In the genomic region with DNA sequence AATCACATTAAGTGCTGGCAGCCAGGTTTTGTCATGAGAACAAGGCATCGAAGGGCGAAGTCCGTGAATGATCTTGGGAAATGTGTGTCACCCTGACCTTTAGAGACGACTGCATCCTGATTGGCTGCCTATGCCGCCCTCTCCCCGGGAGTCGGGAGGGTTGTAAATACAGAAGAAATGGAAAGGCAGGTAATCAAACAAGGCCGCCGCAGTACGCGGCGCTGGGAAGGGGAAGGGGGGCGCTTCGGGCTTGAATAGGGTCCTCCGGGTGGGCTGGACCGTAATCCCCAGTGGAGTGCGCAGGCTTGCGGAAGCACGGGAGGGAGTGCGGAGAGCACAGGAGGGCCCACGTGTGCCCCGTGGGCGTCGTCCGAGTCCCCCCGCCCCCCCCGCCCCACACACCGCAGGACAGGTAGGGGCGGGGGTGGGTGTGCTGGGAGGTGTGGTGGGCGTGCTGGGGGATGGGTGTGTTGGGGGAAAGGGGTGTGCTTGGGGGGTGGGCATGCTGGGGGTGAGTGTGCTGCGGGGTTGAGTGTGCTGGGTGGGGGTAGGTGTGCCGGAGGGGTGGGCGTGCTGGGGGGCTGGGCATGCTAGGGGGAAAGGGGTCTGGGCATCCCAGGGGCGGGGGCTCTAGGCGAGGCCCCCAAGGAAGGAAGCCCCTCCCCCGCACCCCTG, we compare ENCODE assay signal across 7 cellular contexts.
DNase-seq lines count a peak whose midpoint lies in the region; ATAC-seq and TF ChIP-seq lines count a peak whose summit lies in the region.

No MANE protein-coding gene starts in this region.

- H3K9me3 ChIP-seq in OCI-LY7 (ENCODE audit: low read length) (no peaks in the 10 kb centered on the region), uterus (no peaks in the 10 kb centered on the region)

- peak; percentile 27 for ATAC-seq in GM23338

- H3K27ac ChIP-seq in GM23338 (ENCODE audit: low read depth) = peak overlapping the region; percentile 100
- H3K27ac ChIP-seq in OCI-LY7 (ENCODE audit: low read depth, low read length, poor library complexity, severe bottlenecking) = no peak overlapping the region
- peak overlapping the region; percentile 90 to 99 for H3K27ac ChIP-seq in uterus

- H3K4me3 Mint-ChIP-seq in GM23338 = peak overlapping the region; percentile 87
- peak overlapping the region; percentile 94 for H3K4me3 Mint-ChIP-seq in activated naive CD4-positive, alpha-beta T cell treated with anti-CD3 and anti-CD28 coated beads for 36 hours

- intact Hi-C loops in OCI-LY7 (cut with micrococcal nuclease; ENCODE audit: unreplicated experiment) = no loop called here
- intact Hi-C loops in activated naive CD4-positive, alpha-beta T cell treated with anti-CD3 and anti-CD28 coated beads for 36 hours (cut with micrococcal nuclease) = no loop called here
- intact Hi-C loops in head of caudate nucleus (cut with DNase I) = loop anchor here (10.0 kb wide), 2 partner anchors 54 to 974 kb away; no protein-coding TSS in a partner anchor
- intact Hi-C loops in posterior vena cava (cut with DNase I) = loop anchor here in 1 of 2 donors (10.0 kb wide), 1 partner anchor 54 kb away; no protein-coding TSS in a partner anchor
- intact Hi-C loops in uterus (cut with DNase I; ENCODE audit: low total_unique reads) = no loop called here

- H3K9me2 ChIP-seq in GM23338 (ENCODE audit: insufficient read depth) (no peaks in the 10 kb centered on the region; the same call in 1 of the 2 replicates), OCI-LY7 (ENCODE audit: insufficient read depth, low read length) (no peaks in the 10 kb centered on the region)

- no peak for TF ChIP-seq CTCF in GM23338 (conservative IDR thresholded peaks at IDR 0.05; ENCODE audit: low read depth in 2 of 2)
- no peak for TF ChIP-seq CTCF in OCI-LY7 (conservative IDR thresholded peaks at IDR 0.05; ENCODE audit: low read length)
- no peak for TF ChIP-seq CTCF in uterus (IDR thresholded peaks at IDR 0.05)

- peaks cover 79% of the 10 kb centered on the region for H3K4me1 Mint-ChIP-seq in GM23338
- H3K4me1 Mint-ChIP-seq in activated naive CD4-positive, alpha-beta T cell treated with anti-CD3 and anti-CD28 coated beads for 36 hours (ENCODE audit: low read depth) = peaks cover 18% of the 10 kb centered on the region

- H3K4me2 ChIP-seq in GM23338 = peak overlapping the region; percentile 90
- peak overlapping the region; percentile 72 for H3K4me2 ChIP-seq in OCI-LY7 (ENCODE audit: low read length)

- H3K36me3 ChIP-seq in GM23338 (ENCODE audit: insufficient read depth) (no peaks in the 10 kb centered on the region), OCI-LY7 (ENCODE audit: insufficient read depth, low read length) (no peaks in the 10 kb centered on the region), uterus (no peaks in the 10 kb centered on the region)

- POLR2A ChIA-PET in OCI-LY7 (lab: Charles Lee) = no interaction called here

- peaks cover 18% of the 10 kb centered on the region for H3K27me3 Mint-ChIP-seq in GM23338 (ENCODE audit: insufficient read depth, low read depth, poor library complexity)
- no peaks in the 10 kb centered on the region for H3K27me3 Mint-ChIP-seq in activated naive CD4-positive, alpha-beta T cell treated with anti-CD3 and anti-CD28 coated beads for 36 hours (ENCODE audit: low read depth)

- peak overlapping the region; percentile 93 for H3K27ac Mint-ChIP-seq in GM23338
- H3K27ac Mint-ChIP-seq in activated naive CD4-positive, alpha-beta T cell treated with anti-CD3 and anti-CD28 coated beads for 36 hours = peak overlapping the region; percentile 95

- H3K27me3 ChIP-seq in GM23338 (ENCODE audit: insufficient read depth) (no peaks in the 10 kb centered on the region), uterus (no peaks in the 10 kb centered on the region)

- H3K79me2 ChIP-seq in GM23338 (replicated peaks; ENCODE audit: insufficient read depth) (no peaks in the 10 kb centered on the region), OCI-LY7 (ENCODE audit: insufficient read depth, low read depth, low read length) (no peaks in the 10 kb centered on the region)

- peaks cover 22% of the 10 kb centered on the region for H3K36me3 Mint-ChIP-seq in GM23338 (ENCODE audit: low read depth)
- peaks cover 2% of the 10 kb centered on the region for H3K36me3 Mint-ChIP-seq in activated naive CD4-positive, alpha-beta T cell treated with anti-CD3 and anti-CD28 coated beads for 36 hours (ENCODE audit: low read depth)

- DNase-seq in GM23338 (ENCODE audit: low spot score) (peak; percentile 82), OCI-LY7 (ENCODE audit: low spot score) (no peak), head of caudate nucleus (peak in 37 of 42 donors; percentile 26 to 78 (median 48)), posterior vena cava (ENCODE audit: low spot score) (peak; percentile 91), uterus (peak in 1 of 2 donors; percentile 52), NK-92 (lab: John Stamatoyannopoulos, UW; ENCODE audit: unreplicated experiment) (no peak)
- peak; percentile 83 for DNase-seq in activated naive CD4-positive, alpha-beta T cell treated with anti-CD3 and anti-CD28 coated beads for 36 hours

- 0 out of 2 replicates have a peak, but pooled peaks cover 7% of the 10 kb centered on the region for H3F3A ChIP-seq in GM23338 (replicated peaks; ENCODE audit: low read depth)

- H4K20me1 ChIP-seq in GM23338 (replicated peaks; ENCODE audit: insufficient read depth) = no peaks in the 10 kb centered on the region
- H4K20me1 ChIP-seq in OCI-LY7 (ENCODE audit: insufficient read depth, low read length) = no peaks in the 10 kb centered on the region

- H3K4me1 ChIP-seq in GM23338 (ENCODE audit: insufficient read depth) = peaks cover 51% of the 10 kb centered on the region
- peaks cover 8% of the 10 kb centered on the region for H3K4me1 ChIP-seq in OCI-LY7 (ENCODE audit: insufficient read depth, low read length, poor library complexity, severe bottlenecking)
- peaks cover 3 to 22% of the 10 kb centered on the region in 2 donors for H3K4me1 ChIP-seq in uterus

- H3K4me3 ChIP-seq in GM23338 (peak overlapping the region; percentile 88), OCI-LY7 (ENCODE audit: low read depth, low read length, poor library complexity, severe bottlenecking) (peak overlapping the region; percentile 80), uterus (peak overlapping the region; percentile 62 to 80)

- BruUV-seq in OCI-LY7 (replicated peaks; lab: Mats Ljungman, UMichigan) = no TSS peak

- peaks cover 17% of the 10 kb centered on the region for H3K9me3 Mint-ChIP-seq in GM23338
- no peaks in the 10 kb centered on the region for H3K9me3 Mint-ChIP-seq in activated naive CD4-positive, alpha-beta T cell treated with anti-CD3 and anti-CD28 coated beads for 36 hours

- peak in 1 of 2 donors; percentile 21 for TF ChIP-seq POLR2A in uterus (IDR thresholded peaks at IDR 0.05)

- CTCF ChIA-PET in OCI-LY7 (lab: Charles Lee; ENCODE audit: unreplicated experiment) = no interaction called here
- CTCF ChIA-PET in activated naive CD4-positive, alpha-beta T cell treated with anti-CD3 and anti-CD28 coated beads for 36 hours (lab: Charles Lee) = no interaction called here

- H2AFZ ChIP-seq in GM23338 = no peak overlapping the region
- peak overlapping the region; percentile 84; the same call in 1 of the 2 replicates for H2AFZ ChIP-seq in OCI-LY7 (ENCODE audit: low read length)

TF ChIP-seq in GM23338, 12 proteins besides CTCF, POLR2A, EP300 and RAD21 (continues in another document):
- no peak for TF ChIP-seq STAT1 (IDR thresholded peaks at IDR 0.05; ENCODE audit: unreplicated experiment)
- TF ChIP-seq POLR2AphosphoS5 (IDR thresholded peaks at IDR 0.05; ENCODE audit: low read depth) = no peak
- no peak for TF ChIP-seq NANOG (IDR thresholded peaks at IDR 0.05; ENCODE audit: borderline replicate concordance)
- no peak for TF ChIP-seq JUNB (IDR thresholded peaks at IDR 0.05; ENCODE audit: unreplicated experiment)

Comparison
In these comparisons a context has a peak if more than half of its experiments do, and no peak if none do; other contexts are left out.
1. DNase-seq: peak in GM23338 (single experiment), activated naive CD4-positive, alpha-beta T cell treated with anti-CD3 and anti-CD28 coated beads for 36 hours (single experiment), head of caudate nucleus (37 of 42) and posterior vena cava (single experiment); none in OCI-LY7 (single experiment) and NK-92 (single experiment).
2. Peak in every context shown above with its lines, with median percentiles within 50 percentile points of each other: H3K4me3 ChIP-seq.